ENCODE assay signal across 24 cellular contexts in genomic region chr3:56952846-56953245, GRCh38.
DNase-seq lines count a peak whose midpoint lies in the region; ATAC-seq and TF ChIP-seq lines count a peak whose summit lies in the region.
"Had no signal": no experiment of that assay in that cellular context is flagged by ENCODE, and none has a peak within 500 bp of the region (broad histone marks: within the 10 kb centered on the region; RNA-seq: fewer than 3 reads in every experiment).

No MANE protein-coding gene starts in this region.

- DNase-seq in colonic mucosa, result peak; percentile 48
- peak in 1 of 3 donors; percentile 52 for DNase-seq in mucosa of descending colon
- peak; percentile 57 for DNase-seq in stomach
- DNase-seq in stimulated activated CD4-positive, alpha-beta T cell treated with anti-CD3 and anti-CD28 coated beads, Interleukin-4, amount 100 ng/mL, for 1 hour, result no peak
- DNase-seq in left ventricle myocardium inferior, result no peak
- no peak for DNase-seq in stimulated activated naive CD4-positive, alpha-beta T cell treated with Interleukin-2 at 50 U/mL for 16 hours (lab: John Stamatoyannopoulos, UW)
- DNase-seq: 8988T; ACHN; BE2C; C1 segment of cervical spinal cord; CD4-positive, alpha-beta memory T cell; CD4-positive, CD25-positive, alpha-beta regulatory T cell; CD8-positive, alpha-beta memory T cell; COR-L47; DMS 273 treated with DMSO at 0.1 percent for 48 hours; DMS153; DMS53; DMS79; DND-41; EL; GDM1 had no signal

- H3K4me3 ChIP-seq in colonic mucosa (no peak overlapping the region), mucosa of descending colon (no peak overlapping the region), stomach (no peak overlapping the region), left ventricle myocardium inferior (no peak overlapping the region)
- H3K4me3 ChIP-seq: BLaER1, GM12878 had no signal

- H3K9ac ChIP-seq in colonic mucosa (ENCODE audit: low read depth in 2 of 2, low read length in 2 of 2), result no peak overlapping the region
- H3K9ac ChIP-seq: BLaER1 had no signal

- H3K27me3 ChIP-seq in colonic mucosa (no peaks in the 10 kb centered on the region), stomach (no peaks in the 10 kb centered on the region), left ventricle myocardium inferior (ENCODE audit: low read depth) (no peaks in the 10 kb centered on the region)
- H3K27me3 ChIP-seq: BE2C, BLaER1 had no signal

- TF ChIP-seq CTCF in colonic mucosa (IDR thresholded peaks at IDR 0.05), result no peak
- no peak for TF ChIP-seq CTCF in mucosa of descending colon (IDR thresholded peaks at IDR 0.05)
- TF ChIP-seq CTCF in stomach (IDR thresholded peaks at IDR 0.05), result no peak
- TF ChIP-seq CTCF in left ventricle myocardium inferior (IDR thresholded peaks at IDR 0.05; ENCODE audit: borderline replicate concordance), result no peak

- TF ChIP-seq POLR2A in stomach (IDR thresholded peaks at IDR 0.05), result no peak

- 41 to 70% (median 48%) methylated on average over 4 of the region's 4 CpGs for WGBS in stomach, 5 donors

- intact Hi-C loops in colonic mucosa (cut with DNase I), result no loop called here
- intact Hi-C loops in mucosa of descending colon (cut with DNase I, micrococcal nuclease), result no loop called here
- intact Hi-C loops in stomach (cut with DNase I; ENCODE audit: low total_unique reads), result no loop called here
- intact Hi-C loops in left ventricle myocardium inferior (cut with micrococcal nuclease), result no loop called here

- H3K9me3 ChIP-seq in colonic mucosa (no peaks in the 10 kb centered on the region), mucosa of descending colon (no peaks in the 10 kb centered on the region), stomach (no peaks in the 10 kb centered on the region), left ventricle myocardium inferior (replicated peaks) (no peaks in the 10 kb centered on the region)
- H3K9me3 ChIP-seq: BE2C, BLaER1 had no signal

- H3K27ac ChIP-seq in colonic mucosa, result no peak overlapping the region
- peak overlapping the region in 1 of 5 donors; percentile 28 for H3K27ac ChIP-seq in stomach
- H3K27ac ChIP-seq in left ventricle myocardium inferior (replicated peaks), result no peak overlapping the region
- H3K27ac ChIP-seq: BLaER1 had no signal

- TF ChIP-seq EP300 in stomach (IDR thresholded peaks at IDR 0.05), result no peak

- no peaks in the 10 kb centered on the region for H3K4me1 ChIP-seq in colonic mucosa
- H3K4me1 ChIP-seq in mucosa of descending colon (ENCODE audit: low read depth), result peaks cover 15% of the 10 kb centered on the region
- peaks cover 0 to 7% (median 3%) of the 10 kb centered on the region in 4 donors for H3K4me1 ChIP-seq in stomach
- H3K4me1 ChIP-seq in left ventricle myocardium inferior, result no peaks in the 10 kb centered on the region
- H3K4me1 ChIP-seq: BE2C, BLaER1 had no signal

- ATAC-seq in mucosa of descending colon, result peak; percentile 91
- ATAC-seq in HG02973 (IDR thresholded peaks at IDR 0.05; ENCODE audit: unreplicated experiment), result no peak
- ATAC-seq: GM12878 had no signal

- H3K36me3 ChIP-seq in colonic mucosa, result no peaks in the 10 kb centered on the region
- H3K36me3 ChIP-seq in mucosa of descending colon (ENCODE audit: low read depth), result no peaks in the 10 kb centered on the region
- H3K36me3 ChIP-seq in stomach, result peaks cover 0 to 5% (median 0%) of the 10 kb centered on the region in 4 donors
- H3K36me3 ChIP-seq in left ventricle myocardium inferior, result no peaks in the 10 kb centered on the region
- H3K36me3 ChIP-seq: BE2C, BLaER1 had no signal

Comparison
In these comparisons a context has a peak if more than half of its experiments do, and no peak if none do; other contexts are left out.
1. DNase-seq: peak in colonic mucosa (single experiment) and stomach (single experiment); none in stimulated activated CD4-positive, alpha-beta T cell treated with anti-CD3 and anti-CD28 coated beads, Interleukin-4, amount 100 ng/mL, for 1 hour (single experiment), left ventricle myocardium inferior (single experiment) and stimulated activated naive CD4-positive, alpha-beta T cell treated with Interleukin-2 at 50 U/mL for 16 hours (single experiment).